ENCODE assay signal across 11 cellular contexts in genomic region chr16:61150351-61150750, GRCh38.
"Had no signal": no experiment of that assay in that cellular context is flagged by ENCODE, and none has a peak within 500 bp of the region (broad histone marks: within the 10 kb centered on the region; RNA-seq: fewer than 3 reads in every experiment).

No MANE protein-coding gene starts in this region.

- ATAC-seq: HCT116 had no signal

- H3K4me1 Mint-ChIP-seq: GM23338 had no signal

- H3K36me3 ChIP-seq: HAP-1 had no signal

- H3K4me1 ChIP-seq: HAP-1 had no signal

- H3K27ac Mint-ChIP-seq: GM23338, H9, HFFc6 had no signal

- H3K27ac ChIP-seq: GM23248 had no signal

- FAIRE-seq: H1, H54 had no signal

- H3K9ac ChIP-seq: GM23248 had no signal

- H3K4me3 ChIP-seq: GM23248, GM23338, HAP-1 had no signal

- H3K4me3 Mint-ChIP-seq: GM23338, H9, HFFc6 had no signal

- DNase-seq: GM23248, GOT3, H7, H9, HCEC 1CT, HFFc6 had no signal

- H3K9me3 ChIP-seq: HAP-1 had no signal
